ENCODE assay signal across 10 cellular contexts in the genomic region with DNA sequence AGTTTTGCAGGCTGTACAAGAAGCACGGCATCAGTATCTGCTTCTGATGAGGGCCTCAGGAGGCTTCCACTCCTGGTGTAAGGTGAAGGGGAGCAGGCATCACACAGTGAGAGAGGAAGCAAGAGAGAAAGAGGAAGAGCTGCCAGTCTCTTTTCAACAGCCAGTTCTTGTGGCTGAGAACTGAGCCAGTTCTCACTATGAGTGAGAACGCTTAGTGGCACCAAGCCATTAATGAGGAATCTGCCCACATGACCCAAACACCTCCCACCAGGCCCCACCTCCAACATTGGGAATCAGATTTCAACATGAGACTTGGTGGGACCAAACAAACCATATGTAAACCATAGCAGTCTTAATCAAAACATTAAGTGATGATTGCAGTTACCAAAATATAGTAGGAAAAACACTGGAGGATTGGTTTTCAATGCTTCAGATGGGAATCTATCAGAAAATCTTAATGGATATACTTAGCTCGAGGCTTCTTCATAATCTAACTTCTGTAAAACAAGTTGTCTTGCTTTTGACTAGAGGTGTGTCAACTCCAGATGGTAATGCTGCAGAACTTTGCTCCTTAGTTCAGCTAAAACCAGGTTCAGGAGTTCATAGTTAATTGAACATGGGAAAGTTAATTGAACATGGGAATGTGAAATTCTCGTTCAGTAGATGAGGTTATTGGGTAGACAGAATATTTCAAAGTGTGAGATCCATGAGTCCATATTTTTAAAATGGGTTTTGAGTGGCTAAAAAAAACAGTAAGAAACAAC.
DNase-seq lines count a peak whose midpoint lies in the region; ATAC-seq and FAIRE-seq lines count a peak whose summit lies in the region.
"Had no signal": no experiment of that assay in that cellular context is flagged by ENCODE, and none has a peak within 500 bp of the region (broad histone marks: within the 10 kb centered on the region; RNA-seq: fewer than 3 reads in every experiment).

No MANE protein-coding gene starts in this region.

- peak overlapping the region in 5 of 11 experiments; percentile 7 to 26 (median 17); a peak in 6 of 22 replicates for H3K27ac ChIP-seq in BLaER1 treated with 17β-estradiol and CSF1 and Interleukin-3, amounts not matched to agents 10 nM and 100 nM
- H3K27ac ChIP-seq in cingulate gyrus (ENCODE audit: low read depth, low read length) = peak overlapping the region; percentile 69

- H3K9me3 ChIP-seq in BLaER1 treated with 17β-estradiol and CSF1 and Interleukin-3, amounts not matched to agents 10 nM and 100 nM (replicated peaks in 1 of 11) = peaks cover 0 to 14% (median 0%) of the 10 kb centered on the region in 11 experiments; a peak in 5 of 22 replicates

- H3K4me3 ChIP-seq in BLaER1 treated with 17β-estradiol and CSF1 and Interleukin-3, amounts not matched to agents 10 nM and 100 nM = no peak overlapping the region

- no peak for FAIRE-seq in GM19239 (lab: Jason Lieb, UNC)
- FAIRE-seq: endometrium had no signal

- peak overlapping the region in 6 of 11 experiments; percentile 2 to 51 (median 15); a peak in 7 of 22 replicates for H3K4me2 ChIP-seq in BLaER1 treated with 17β-estradiol and CSF1 and Interleukin-3, amounts not matched to agents 10 nM and 100 nM

- no peak overlapping the region for H3K9ac ChIP-seq in BLaER1 treated with 17β-estradiol and CSF1 and Interleukin-3, amounts not matched to agents 10 nM and 100 nM

- H3K36me3 ChIP-seq in BLaER1 treated with 17β-estradiol and CSF1 and Interleukin-3, amounts not matched to agents 10 nM and 100 nM = peaks cover 10 to 62% (median 23%) of the 10 kb centered on the region in 11 experiments; a peak in 19 of 22 replicates

- ATAC-seq in GM19463 (IDR thresholded peaks at IDR 0.05; ENCODE audit: unreplicated experiment) (peak; percentile 90), HG03342 (IDR thresholded peaks at IDR 0.05; ENCODE audit: unreplicated experiment) (peak; percentile 80)
- ATAC-seq: activated CD4-positive, CD25-positive, alpha-beta regulatory T cell treated with anti-CD3 and anti-CD28 coated beads, Interleukin-2, amount 50 U/mL, for 24 hours had no signal

- DNase-seq in GM19239 (ENCODE audit: insufficient read length, low spot score) = no peak
- DNase-seq in NCI-H2171 treated with DMSO at 0.1 percent for 48 hours (lab: John Stamatoyannopoulos, UW) = no peak
- DNase-seq in DMS114 treated with DMSO at 0.1 percent for 48 hours (lab: John Stamatoyannopoulos, UW; ENCODE audit: unreplicated experiment) = no peak
- no peak for DNase-seq in NCI-H446 treated with DMSO at 0.1 percent for 48 hours (lab: John Stamatoyannopoulos, UW)

- H3K4me1 ChIP-seq in BLaER1 treated with 17β-estradiol and CSF1 and Interleukin-3, amounts not matched to agents 10 nM and 100 nM = peaks cover 0 to 92% (median 11%) of the 10 kb centered on the region in 10 experiments; a peak in 15 of 20 replicates

- no peaks in the 10 kb centered on the region for H3K27me3 ChIP-seq in BLaER1 treated with 17β-estradiol and CSF1 and Interleukin-3, amounts not matched to agents 10 nM and 100 nM

- H4K20me1 ChIP-seq in BLaER1 treated with 17β-estradiol and CSF1 and Interleukin-3, amounts not matched to agents 10 nM and 100 nM = peaks cover 20 to 100% (median 62%) of the 10 kb centered on the region in 11 experiments; a peak in 19 of 22 replicates
